In genomic region chr3:16548721-16549120, GRCh38 we compare ENCODE assay signal across 1 cellular context.
TF ChIP-seq lines count a peak whose summit lies in the region.

No MANE protein-coding gene starts in this region.

TF ChIP-seq in IMR-90, 13 proteins besides CTCF, POLR2A, EP300 and RAD21:
- TF ChIP-seq FOS (IDR thresholded peaks at IDR 0.05; ENCODE audit: low read depth, low read length) (peak; percentile 65; the same call in 1 of the 2 replicates), ELK1 (IDR thresholded peaks at IDR 0.05; ENCODE audit: borderline replicate concordance, low read depth, low read length) (no peak), SMC3 (IDR thresholded peaks at IDR 0.05; ENCODE audit: low read depth, low read length) (0 out of 2 replicates have a peak, but pooled peaks have one; percentile 10)
